Comparison of ENCODE assay signal across 8 cellular contexts in the genomic region with DNA sequence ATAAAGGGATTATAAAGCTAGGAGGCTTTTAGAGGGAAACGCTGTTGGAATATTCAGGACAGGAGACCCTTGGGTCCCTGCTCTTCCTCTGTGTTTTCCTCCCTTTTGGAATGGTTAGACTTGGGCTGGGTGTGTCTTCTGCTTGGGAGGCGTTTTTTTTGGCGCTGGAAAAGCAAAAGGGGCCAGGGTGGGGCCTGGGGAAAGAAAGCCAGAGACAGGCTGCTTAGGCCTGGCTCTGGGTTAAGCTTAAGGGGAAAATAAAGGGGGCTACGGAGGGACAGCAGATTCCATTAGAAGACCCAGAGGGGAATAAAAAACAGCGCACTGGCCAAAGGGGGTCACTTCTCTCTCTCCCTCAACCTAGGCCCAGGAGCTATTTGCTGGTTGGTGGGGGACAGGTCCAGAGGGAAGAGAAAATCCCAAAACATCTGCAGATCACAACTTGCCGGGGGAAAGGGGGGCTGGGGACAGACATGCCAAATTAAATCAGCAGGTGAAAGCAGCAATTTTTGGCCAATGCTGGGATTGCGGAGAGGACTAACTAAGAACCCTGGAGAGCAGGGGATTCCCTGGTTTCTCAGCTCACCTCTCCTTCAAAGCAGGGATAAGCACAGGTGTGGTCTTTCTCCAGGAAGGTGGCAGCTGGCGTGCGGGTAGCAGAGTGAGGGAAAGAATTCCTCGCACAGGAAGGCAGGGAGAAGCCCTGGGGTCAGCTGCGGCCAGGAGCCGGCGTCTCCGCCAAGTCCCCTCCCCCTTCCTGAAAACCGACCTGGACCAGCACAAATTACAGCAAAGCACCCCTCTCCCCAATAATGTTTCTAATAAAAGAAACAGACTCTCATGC.
DNase-seq lines count a peak whose midpoint lies in the region; ATAC-seq and TF ChIP-seq lines count a peak whose summit lies in the region.

No MANE protein-coding gene starts in this region.

- no peak overlapping the region for H2AK5ac ChIP-seq in neuronal stem cell (ENCODE audit: low read depth, low read length)

- H3K27ac Mint-ChIP-seq in T-helper 17 cell: peak overlapping the region; percentile 98

- H3K4me1 ChIP-seq in foreskin keratinocyte: no peaks in the 10 kb centered on the region
- peaks cover 9% of the 10 kb centered on the region in 2 donors for H3K4me1 ChIP-seq in neuronal stem cell (ENCODE audit: control insufficient read depth in 2 of 2, insufficient read depth in 1 of 2, low read depth in 1 of 2, low read length in 2 of 2)

- H2BK12ac ChIP-seq in neuronal stem cell (ENCODE audit: low read length): no peak overlapping the region

- H4K91ac ChIP-seq in neuronal stem cell (ENCODE audit: low read depth, low read length, poor library complexity): no peak overlapping the region

- H2BK5ac ChIP-seq in neuronal stem cell (ENCODE audit: low read length): no peak overlapping the region

- no CpG with 5 or more reads among the region's 15 CpGs for WGBS in neuronal stem cell (ENCODE audit: extremely low coverage in 2 of 2, insufficient read length in 2 of 2, insufficient replicate concordance in 1 of 2), 2 donors

- no peak overlapping the region for H2BK120ac ChIP-seq in neuronal stem cell (ENCODE audit: low read depth, low read length)

- H3K79me1 ChIP-seq in neuronal stem cell (ENCODE audit: low read depth, low read length): peaks cover 7% of the 10 kb centered on the region

- peaks cover 57% of the 10 kb centered on the region for H3K4me1 Mint-ChIP-seq in T-helper 17 cell

- H3K14ac ChIP-seq in neuronal stem cell (ENCODE audit: low read length): no peak overlapping the region

- no peak for TF ChIP-seq CTCF in foreskin keratinocyte (conservative IDR thresholded peaks at IDR 0.05)

- peak; percentile 20 for DNase-seq in SHP77 treated with DMSO at 0.1 percent for 48 hours (lab: John Stamatoyannopoulos, UW)
- no peak for DNase-seq in SHP77 (lab: John Stamatoyannopoulos, UW)
- DNase-seq in T-helper 17 cell: no peak
- no peak for DNase-seq in foreskin keratinocyte
- peak; percentile 27 for DNase-seq in neuronal stem cell (ENCODE audit: low spot score)
- no peak for DNase-seq in NCI-H774 (lab: John Stamatoyannopoulos, UW)
- no peak for DNase-seq in foreskin melanocyte

- H3K9me3 ChIP-seq in T-helper 17 cell (ENCODE audit: control insufficient read depth, low read length, poor library complexity, severe bottlenecking) (no peaks in the 10 kb centered on the region), neuronal stem cell (replicated peaks in 1 of 2; ENCODE audit: control insufficient read depth in 2 of 2, insufficient read depth in 1 of 2, low read depth in 1 of 2, low read length in 2 of 2) (no peaks in the 10 kb centered on the region)

- no peaks in the 10 kb centered on the region for H3K27me3 Mint-ChIP-seq in T-helper 17 cell

- ATAC-seq in T-helper 17 cell (no peak), foreskin keratinocyte (peak; percentile 12), GM21825 (IDR thresholded peaks at IDR 0.05; ENCODE audit: unreplicated experiment) (no peak)

- H2BK15ac ChIP-seq in neuronal stem cell (ENCODE audit: low read length): no peak overlapping the region

- H3K18ac ChIP-seq in neuronal stem cell (ENCODE audit: low read length): peak overlapping the region; percentile 27

- H3K27ac ChIP-seq in foreskin keratinocyte: no peak overlapping the region
- H3K27ac ChIP-seq in neuronal stem cell (replicated peaks; ENCODE audit: low read length): no peak overlapping the region

- no peak overlapping the region for H4K8ac ChIP-seq in neuronal stem cell (ENCODE audit: low read depth, low read length)

- peaks cover 4% of the 10 kb centered on the region for H3K36me3 Mint-ChIP-seq in T-helper 17 cell (ENCODE audit: low read depth)

- no peak overlapping the region for H3K4ac ChIP-seq in neuronal stem cell (ENCODE audit: low read length)

- no peak overlapping the region for H3K23ac ChIP-seq in neuronal stem cell (ENCODE audit: low read depth, low read length, poor library complexity)

- H3K4me3 ChIP-seq in neuronal stem cell (ENCODE audit: low read length in 2 of 2): peak overlapping the region; percentile 73 to 100

- H3K27me3 ChIP-seq in foreskin keratinocyte (peaks cover 31% of the 10 kb centered on the region), neuronal stem cell (ENCODE audit: control insufficient read depth in 3 of 3, insufficient read depth in 3 of 3, low read depth in 1 of 3, low read length in 3 of 3) (peaks cover 0 to 3% (median 0%) of the 10 kb centered on the region in 3 experiments)

- peak overlapping the region; percentile 95 for H2AFZ ChIP-seq in neuronal stem cell (ENCODE audit: low read length)

- H3K4me3 Mint-ChIP-seq in T-helper 17 cell: peak overlapping the region; percentile 98

- peak overlapping the region; percentile 74 for H3K9ac ChIP-seq in neuronal stem cell (ENCODE audit: low read depth, low read length, poor library complexity)

- peak overlapping the region; percentile 64 for H3K4me2 ChIP-seq in neuronal stem cell (ENCODE audit: insufficient read depth, low read length, poor library complexity, severe bottlenecking)

- no peaks in the 10 kb centered on the region for H3K36me3 ChIP-seq in neuronal stem cell (replicated peaks in 1 of 2; ENCODE audit: control insufficient read depth in 2 of 2, insufficient read depth in 2 of 2, low read length in 2 of 2)

Comparison
In these comparisons a context has a peak if more than half of its experiments do, and no peak if none do; other contexts are left out.
1. DNase-seq: peak in SHP77 treated with DMSO at 0.1 percent for 48 hours (single experiment) and neuronal stem cell (single experiment); none in SHP77 (0 of 2), T-helper 17 cell (0 of 3), foreskin keratinocyte (0 of 2), NCI-H774 (single experiment) and foreskin melanocyte (single experiment).